8 cellular contexts compared by ENCODE assay signal in the genomic region with DNA sequence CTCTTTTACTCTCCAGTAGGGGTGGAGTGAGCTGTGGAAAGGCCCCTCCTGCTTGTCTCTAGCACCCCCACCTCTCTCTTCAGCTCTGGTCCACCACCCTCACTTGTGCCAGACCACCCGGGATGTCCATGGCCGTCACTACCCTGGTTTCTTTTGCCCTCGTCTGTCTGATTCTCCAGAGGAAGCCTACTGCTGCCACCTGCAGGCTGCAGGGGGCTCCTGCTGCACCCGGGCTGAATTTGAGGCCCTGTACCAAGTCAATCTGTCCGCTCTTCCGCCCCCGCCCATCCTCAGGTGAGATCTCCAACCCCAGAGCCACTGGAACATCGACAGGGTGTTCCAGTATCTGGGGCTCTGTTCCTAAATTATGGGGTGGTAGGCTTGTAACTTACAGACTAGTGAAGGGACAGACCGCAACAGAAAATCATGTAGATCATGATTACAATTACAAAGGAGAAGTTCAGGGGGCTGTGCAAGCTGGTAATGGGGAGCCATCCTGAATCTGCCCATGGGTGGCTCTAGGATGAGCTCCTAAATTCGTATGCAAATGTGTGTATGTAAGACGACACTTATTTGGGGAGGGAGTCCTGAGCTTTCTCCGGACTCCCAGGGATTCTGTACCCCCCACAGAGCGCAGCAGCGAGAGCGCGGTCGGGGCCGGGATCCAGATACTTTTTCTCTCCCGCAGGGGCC. TPM values are rescaled to one million over a fixed set of nuclear protein-coding genes. Genes with fewer than 3 reads are reported as not detected.
A peak's percentile ranks its signal among the peaks of the same experiment; 100 is the strongest.
DNase-seq lines count a peak whose midpoint lies in the region; ATAC-seq and TF ChIP-seq lines count a peak whose summit lies in the region.

No MANE protein-coding gene starts in this region.

- peaks cover 23% of the 10 kb centered on the region for H3K4me1 ChIP-seq in GM23338 (ENCODE audit: insufficient read depth)

- H3K4me3 Mint-ChIP-seq in GM23338: peak overlapping the region; percentile 84
- peak overlapping the region; percentile 83 for H3K4me3 Mint-ChIP-seq in stimulated activated naive CD8-positive, alpha-beta T cell treated with anti-CD3 and anti-CD28 coated beads, Interleukin-15, Interleukin-2, amounts not matched to agents 100 ng/mL and 50 ng/mL, for 24 hours

- peak overlapping the region; percentile 100 for H3K4me2 ChIP-seq in GM23338
- H3K4me2 ChIP-seq in neural cell (ENCODE audit: low read length): peak overlapping the region; percentile 99

- H2AFZ ChIP-seq in GM23338: peak overlapping the region; percentile 98
- peak overlapping the region; percentile 87 for H2AFZ ChIP-seq in neural cell (ENCODE audit: low read depth, low read length)

- H3K9me2 ChIP-seq in GM23338 (ENCODE audit: insufficient read depth) (no peaks in the 10 kb centered on the region), neural cell (ENCODE audit: insufficient read depth, low read length) (no peaks in the 10 kb centered on the region)

- TF ChIP-seq RAD21 in neural cell (conservative IDR thresholded peaks at IDR 0.05): peak; percentile 77

- TF ChIP-seq EP300 in neural cell (conservative IDR thresholded peaks at IDR 0.05; ENCODE audit: poor library complexity, severe bottlenecking): no peak

- no peaks in the 10 kb centered on the region for H3K9me3 Mint-ChIP-seq in GM23338
- no peaks in the 10 kb centered on the region for H3K9me3 Mint-ChIP-seq in stimulated activated naive CD8-positive, alpha-beta T cell treated with anti-CD3 and anti-CD28 coated beads, Interleukin-15, Interleukin-2, amounts not matched to agents 100 ng/mL and 50 ng/mL, for 24 hours

- DNase-seq in D341Med (ENCODE audit: low spot score) (peak; percentile 87), GM23338 (ENCODE audit: low spot score) (peak; percentile 96), M059J (ENCODE audit: low read depth) (peak; percentile 80), fibroblast of the conjunctiva (ENCODE audit: low read depth) (peak; percentile 75)
- peak; percentile 80 for DNase-seq in activated effector memory CD4-positive, alpha-beta T cell treated with Interleukin-2 at 50 U/mL for 16 hours

- H3K4me1 Mint-ChIP-seq in GM23338: peaks cover 29% of the 10 kb centered on the region
- peaks cover 49% of the 10 kb centered on the region for H3K4me1 Mint-ChIP-seq in stimulated activated naive CD8-positive, alpha-beta T cell treated with anti-CD3 and anti-CD28 coated beads, Interleukin-15, Interleukin-2, amounts not matched to agents 100 ng/mL and 50 ng/mL, for 24 hours (ENCODE audit: low read depth)

- TF ChIP-seq POLR2A in Raji (IDR thresholded peaks at IDR 0.05; ENCODE audit: insufficient read depth, low read depth, low read length): peak; percentile 31; the same call in 1 of the 2 replicates

- no peaks in the 10 kb centered on the region; the same call in 1 of the 2 replicates for H3K79me2 ChIP-seq in GM23338 (replicated peaks; ENCODE audit: insufficient read depth)
- peaks cover 16% of the 10 kb centered on the region for H3K79me2 ChIP-seq in neural cell (replicated peaks; ENCODE audit: insufficient read depth, low read length)

- H3F3A ChIP-seq in GM23338 (replicated peaks; ENCODE audit: low read depth) (peaks cover 6% of the 10 kb centered on the region; the same call in 1 of the 2 replicates), neural cell (ENCODE audit: insufficient read depth, low read length, poor library complexity, severe bottlenecking) (no peaks in the 10 kb centered on the region)

- 0 out of 2 replicates have a peak overlapping the region, but pooled peaks have one; percentile 42 for H3K27ac Mint-ChIP-seq in GM23338
- peak overlapping the region; percentile 92 for H3K27ac Mint-ChIP-seq in stimulated activated naive CD8-positive, alpha-beta T cell treated with anti-CD3 and anti-CD28 coated beads, Interleukin-15, Interleukin-2, amounts not matched to agents 100 ng/mL and 50 ng/mL, for 24 hours

- peaks cover 16% of the 10 kb centered on the region for H3K27me3 Mint-ChIP-seq in GM23338 (ENCODE audit: insufficient read depth, low read depth, poor library complexity)
- no peaks in the 10 kb centered on the region for H3K27me3 Mint-ChIP-seq in stimulated activated naive CD8-positive, alpha-beta T cell treated with anti-CD3 and anti-CD28 coated beads, Interleukin-15, Interleukin-2, amounts not matched to agents 100 ng/mL and 50 ng/mL, for 24 hours

- H4K20me1 ChIP-seq in GM23338 (replicated peaks; ENCODE audit: insufficient read depth) (no peaks in the 10 kb centered on the region; the same call in 1 of the 2 replicates), neural cell (ENCODE audit: insufficient read depth) (no peaks in the 10 kb centered on the region)

- TF ChIP-seq CTCF in GM23338 (conservative IDR thresholded peaks at IDR 0.05; ENCODE audit: low read depth in 2 of 2) (peak; percentile 81 to 91), neural cell (IDR thresholded peaks at IDR 0.05; ENCODE audit: poor library complexity, severe bottlenecking) (peak; percentile 95)

- H3K9ac ChIP-seq in neural cell (ENCODE audit: low read length): peak overlapping the region; percentile 85

- peak overlapping the region; percentile 90 for H3K4me3 ChIP-seq in GM23338
- peak overlapping the region; percentile 94 for H3K4me3 ChIP-seq in neural cell (ENCODE audit: low read length)

- H3K27ac ChIP-seq in GM23338 (ENCODE audit: low read depth): no peak overlapping the region
- H3K27ac ChIP-seq in neural cell (ENCODE audit: low read length): peak overlapping the region; percentile 61

- H3K27me3 ChIP-seq in GM23338 (ENCODE audit: insufficient read depth) (peaks cover 10% of the 10 kb centered on the region; the same call in 1 of the 2 replicates), neural cell (ENCODE audit: insufficient read depth, low read depth, low read length) (no peaks in the 10 kb centered on the region)

- no peaks in the 10 kb centered on the region for H3K9me3 ChIP-seq in neural cell (ENCODE audit: low read length)

- peak; percentile 50 for ATAC-seq in GM23338

- H3K36me3 ChIP-seq in GM23338 (ENCODE audit: insufficient read depth): peaks cover 14% of the 10 kb centered on the region; the same call in 1 of the 2 replicates
- no peaks in the 10 kb centered on the region for H3K36me3 ChIP-seq in neural cell (ENCODE audit: insufficient read depth, low read length)

- H3K36me3 Mint-ChIP-seq in GM23338 (ENCODE audit: low read depth): peaks cover 12% of the 10 kb centered on the region
- H3K36me3 Mint-ChIP-seq in stimulated activated naive CD8-positive, alpha-beta T cell treated with anti-CD3 and anti-CD28 coated beads, Interleukin-15, Interleukin-2, amounts not matched to agents 100 ng/mL and 50 ng/mL, for 24 hours (ENCODE audit: low read depth): peaks cover 19% of the 10 kb centered on the region

TF ChIP-seq in GM23338, 12 proteins besides CTCF, POLR2A, EP300 and RAD21 (continues in another document):
- no peak for TF ChIP-seq CREB1 (CRISPR knock-in tag; IDR thresholded peaks at IDR 0.05; ENCODE audit: low read depth)
- TF ChIP-seq EZH2 (IDR thresholded peaks at IDR 0.05; ENCODE audit: low read depth, unreplicated experiment): no peak
- TF ChIP-seq ZNF331 (CRISPR knock-in tag; IDR thresholded peaks at IDR 0.05; ENCODE audit: low read depth): no peak
- no peak for TF ChIP-seq EZH2phosphoT487 (IDR thresholded peaks at IDR 0.05; ENCODE audit: unreplicated experiment)
- no peak for TF ChIP-seq STAT1 (IDR thresholded peaks at IDR 0.05; ENCODE audit: unreplicated experiment)

TF ChIP-seq in neural cell, 6 proteins besides CTCF, POLR2A, EP300 and RAD21:
- peak; percentile 77 for TF ChIP-seq SMC3 (conservative IDR thresholded peaks at IDR 0.05; ENCODE audit: poor library complexity)
- no peak for TF ChIP-seq MXI1 (conservative IDR thresholded peaks at IDR 0.05; ENCODE audit: poor library complexity, severe bottlenecking)

RNA-seq across cellular contexts. Expression of a gene that starts 0.7 kb away (rescaled TPM):
- 86.8 and 87.5 TPM in 2 replicates for total RNA-seq in GM23338 (2014; rRNA removed; shearing (Covaris generic))
- 35.9 and 40.2 TPM in 2 replicates for polyA plus RNA-seq in GM23338 (2016; fragmentation: Nextera tagmentation; extraction: Ambion mirVana)
- total RNA-seq in M059J (2014; rRNA removed; shearing (Covaris generic)): 34.0 and 54.9 TPM in 2 replicates
- 41.3 and 51.4 TPM in 2 replicates for polyA plus RNA-seq in neural cell
- polyA minus RNA-seq in neural cell: 54.3 and 66.5 TPM in 2 replicates

RNA-seq across cellular contexts. Expression of a gene that starts 2.1 kb away (rescaled TPM):
- 9.1 and 19.0 TPM in 2 replicates for total RNA-seq in GM23338 (2014; rRNA removed; shearing (Covaris generic))
- polyA plus RNA-seq in GM23338 (2016; fragmentation: Nextera tagmentation; extraction: Ambion mirVana): 16.0 and 17.4 TPM in 2 replicates
- 9.9 and 12.4 TPM in 2 replicates for total RNA-seq in M059J (2014; rRNA removed; shearing (Covaris generic))
- 20.1 and 34.6 TPM in 2 replicates for polyA plus RNA-seq in neural cell
- polyA minus RNA-seq in neural cell: 21.3 and 23.4 TPM in 2 replicates

RNA-seq across cellular contexts. Expression of a gene that starts 20.3 kb away (rescaled TPM):
- 16.4 and 17.1 TPM in 2 replicates for total RNA-seq in GM23338 (2014; rRNA removed; shearing (Covaris generic))
- polyA plus RNA-seq in GM23338 (2016; fragmentation: Nextera tagmentation; extraction: Ambion mirVana) (10.8 and 14.3 TPM in 2 replicates), neural cell (4.5 and 8.2 TPM in 2 replicates)
- total RNA-seq in M059J (2014; rRNA removed; shearing (Covaris generic)): 6.4 and 13.0 TPM in 2 replicates
- polyA minus RNA-seq in neural cell: 4.1 and 4.3 TPM in 2 replicates

RNA-seq across cellular contexts. Expression of a gene that starts 31.3 kb away (rescaled TPM):
- total RNA-seq in GM23338 (2014; rRNA removed; shearing (Covaris generic)): 3.5 and 17.1 TPM in 2 replicates
- 8.0 and 8.2 TPM in 2 replicates for polyA plus RNA-seq in GM23338 (2016; fragmentation: Nextera tagmentation; extraction: Ambion mirVana)
- 4.2 and 9.6 TPM in 2 replicates for total RNA-seq in M059J (2014; rRNA removed; shearing (Covaris generic))
- 59.8 and 102 TPM in 2 replicates for polyA plus RNA-seq in neural cell
- polyA minus RNA-seq in neural cell: 41.4 and 48.9 TPM in 2 replicates

RNA-seq across cellular contexts. Expression of a gene that starts 50.1 kb away (rescaled TPM):
- 14.4 and 18.6 TPM in 2 replicates for total RNA-seq in GM23338 (2014; rRNA removed; shearing (Covaris generic))
- 2.7 and 3.1 TPM in 2 replicates for polyA plus RNA-seq in GM23338 (2016; fragmentation: Nextera tagmentation; extraction: Ambion mirVana)
- not detected in 2 replicates for total RNA-seq in M059J (2014; rRNA removed; shearing (Covaris generic))
- not detected in 2 replicates for polyA plus RNA-seq in neural cell
- not detected in 2 replicates for polyA minus RNA-seq in neural cell
